26 cellular contexts compared by ENCODE assay signal in the genomic region with DNA sequence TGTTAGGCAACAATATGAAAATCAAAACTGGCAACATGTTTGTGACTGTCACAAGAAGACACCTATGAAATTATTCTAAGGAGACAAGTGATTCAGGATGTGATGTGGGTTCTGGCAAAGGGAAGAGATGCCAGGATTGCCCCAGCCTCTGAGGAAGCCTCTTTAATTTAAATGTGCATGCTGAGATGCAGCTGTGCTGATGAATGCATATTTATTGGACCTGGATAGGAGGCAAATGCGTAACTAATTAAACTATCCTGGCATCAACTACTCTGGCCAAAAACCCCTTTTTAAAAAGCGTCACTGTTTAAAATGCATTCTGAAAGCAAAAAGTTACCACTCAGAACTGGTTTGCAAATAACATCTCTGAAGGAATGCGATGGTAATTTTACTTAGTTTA.
"Had no signal": no experiment of that assay in that cellular context is flagged by ENCODE, and none has a peak within 500 bp of the region (broad histone marks: within the 10 kb centered on the region; RNA-seq: fewer than 3 reads in every experiment).

No MANE protein-coding gene starts in this region.

- H3K9me3 Mint-ChIP-seq: neural progenitor cell; stimulated activated naive CD8-positive, alpha-beta T cell treated with anti-CD3 and anti-CD28 coated beads, Interleukin-15, Interleukin-2, amounts not matched to agents 100 ng/mL and 50 ng/mL, for 24 hours had no signal

- H3K4me3 Mint-ChIP-seq: natural killer cell; nephron; neural progenitor cell; stimulated activated effector memory CD8-positive, alpha-beta T cell treated with anti-CD3 and anti-CD28 coated beads, Interleukin-12 subunit alpha, Interleukin-12 subunit beta, amount 100 ng/mL, for 72 hours; stimulated activated naive B cell treated with anti-CD40 and anti-IgM and Interleukin-4, amounts not matched to agents 10 μg/mL and 1 μg/mL and 100 μg/mL, for 72 hours; stimulated activated naive CD8-positive, alpha-beta T cell treated with anti-CD3 and anti-CD28 coated beads, Interleukin-15, Interleukin-2, amounts not matched to agents 100 ng/mL and 50 ng/mL, for 24 hours had no signal

- H3K4me3 ChIP-seq: neural progenitor cell, ovary, psoas muscle, right lobe of liver, sigmoid colon, stomach, thoracic aorta, thyroid gland, tibial nerve, upper lobe of left lung, vagina had no signal

- H3K27me3 ChIP-seq: neural progenitor cell, ovary, right lobe of liver, sigmoid colon, stomach, thyroid gland, tibial nerve, upper lobe of left lung, vagina had no signal

- H3K36me3 Mint-ChIP-seq: natural killer cell; neural progenitor cell; stimulated activated effector memory CD8-positive, alpha-beta T cell treated with anti-CD3 and anti-CD28 coated beads, Interleukin-12 subunit alpha, Interleukin-12 subunit beta, amount 100 ng/mL, for 72 hours; stimulated activated naive B cell treated with anti-CD40 and anti-IgM and Interleukin-4, amounts not matched to agents 10 μg/mL and 1 μg/mL and 100 μg/mL, for 72 hours had no signal

- DNase-seq: natural killer cell; occipital lobe; ovary; psoas muscle; right cardiac atrium; right lobe of liver; sigmoid colon; small intestine; stimulated activated CD4-positive, alpha-beta T cell treated with anti-CD3 and anti-CD28 coated beads, Interleukin-15, amount 100 ng/mL, for 24 hours; stimulated activated CD4-positive, alpha-beta T cell treated with anti-CD3 and anti-CD28 coated beads, Interleukin-2, amount 100 ng/mL, for 24 hours; stimulated activated CD4-positive, alpha-beta T cell treated with anti-CD3 and anti-CD28 coated beads, Interleukin-2, amount 100 ng/mL, for 48 hours; stimulated activated CD4-positive, alpha-beta T cell treated with anti-CD3 and anti-CD28 coated beads, Interleukin-4, amount 100 ng/mL, for 24 hours; stimulated activated naive B cell treated with anti-CD40 and anti-IgM and Interleukin-4, amounts not matched to agents 10 μg/mL and 1 μg/mL and 100 μg/mL, for 72 hours; stimulated activated naive CD4-positive, alpha-beta T cell treated with Interleukin-2 at 50 U/mL for 16 hours; stomach; thyroid gland; upper lobe of left lung had no signal

- H3K36me3 ChIP-seq: neural progenitor cell, ovary, right lobe of liver, sigmoid colon, stomach, thoracic aorta, thyroid gland, tibial nerve, upper lobe of left lung, vagina had no signal

- H3K4me1 Mint-ChIP-seq: natural killer cell; stimulated activated effector memory CD8-positive, alpha-beta T cell treated with anti-CD3 and anti-CD28 coated beads, Interleukin-12 subunit alpha, Interleukin-12 subunit beta, amount 100 ng/mL, for 72 hours; stimulated activated naive B cell treated with anti-CD40 and anti-IgM and Interleukin-4, amounts not matched to agents 10 μg/mL and 1 μg/mL and 100 μg/mL, for 72 hours had no signal

- ATAC-seq: natural killer cell; psoas muscle; right cardiac atrium; right lobe of liver; stimulated activated effector memory CD8-positive, alpha-beta T cell treated with anti-CD3 and anti-CD28 coated beads, Interleukin-12 subunit alpha, Interleukin-12 subunit beta, amount 100 ng/mL, for 72 hours; stimulated activated naive B cell treated with anti-CD40 and anti-IgM and Interleukin-4, amounts not matched to agents 10 μg/mL and 1 μg/mL and 100 μg/mL, for 72 hours had no signal

- H3K9me3 ChIP-seq: ovary, psoas muscle, right lobe of liver, sigmoid colon, stomach, thoracic aorta, thyroid gland, tibial nerve, upper lobe of left lung, vagina had no signal

- H3K27ac Mint-ChIP-seq: natural killer cell; nephron; neural progenitor cell; progenitor cell of endocrine pancreas; stimulated activated effector memory CD8-positive, alpha-beta T cell treated with anti-CD3 and anti-CD28 coated beads, Interleukin-12 subunit alpha, Interleukin-12 subunit beta, amount 100 ng/mL, for 72 hours; stimulated activated naive B cell treated with anti-CD40 and anti-IgM and Interleukin-4, amounts not matched to agents 10 μg/mL and 1 μg/mL and 100 μg/mL, for 72 hours; stimulated activated naive CD8-positive, alpha-beta T cell treated with anti-CD3 and anti-CD28 coated beads, Interleukin-15, Interleukin-2, amounts not matched to agents 100 ng/mL and 50 ng/mL, for 24 hours had no signal

- H3K4me1 ChIP-seq: neural progenitor cell, psoas muscle, right lobe of liver, sigmoid colon, stomach, thyroid gland, tibial nerve, upper lobe of left lung, vagina had no signal

- H3K27me3 Mint-ChIP-seq: progenitor cell of endocrine pancreas; stimulated activated naive B cell treated with anti-CD40 and anti-IgM and Interleukin-4, amounts not matched to agents 10 μg/mL and 1 μg/mL and 100 μg/mL, for 72 hours had no signal

- H3K27ac ChIP-seq: neural progenitor cell, ovary, parathyroid adenoma, psoas muscle, right lobe of liver, sigmoid colon, stomach, thoracic aorta, thyroid gland, tibial nerve, upper lobe of left lung, vagina had no signal
